Comparison of ENCODE assay signal across 1 cellular context in the genomic region with DNA sequence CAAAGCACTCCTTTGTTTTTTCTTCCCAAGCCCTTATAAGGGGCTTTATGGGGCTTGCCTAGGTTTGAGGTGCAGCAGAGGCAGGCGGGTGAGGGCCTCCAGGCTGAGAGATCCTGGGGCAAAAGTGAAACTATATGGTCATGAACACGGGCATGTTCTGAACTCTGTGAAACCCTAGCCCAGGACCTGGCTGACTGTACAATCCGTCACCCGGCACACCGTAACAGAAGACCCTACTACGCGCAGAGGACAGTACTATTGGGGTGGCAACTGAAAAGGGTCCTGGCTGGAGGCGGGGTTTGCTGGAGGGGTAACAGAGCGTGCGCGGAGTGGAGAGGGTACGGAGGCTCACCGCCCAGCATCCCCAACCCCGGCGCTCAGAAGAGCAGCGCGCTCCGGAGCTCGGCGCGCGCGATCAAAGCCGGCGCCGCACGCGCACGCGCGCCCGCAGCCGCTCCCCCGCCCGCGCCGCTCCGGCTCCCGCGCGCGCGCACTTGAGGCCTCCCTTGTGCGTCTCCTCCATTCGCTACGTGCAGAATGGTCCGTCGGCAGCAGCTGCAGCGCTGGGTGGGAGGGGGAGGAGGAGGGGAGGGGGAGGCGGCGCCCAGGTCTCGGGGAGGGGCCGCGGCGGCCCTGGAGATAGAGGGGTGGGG.
TF ChIP-seq lines count a peak whose summit lies in the region.

No MANE protein-coding gene starts in this region.

TF ChIP-seq in HepG2, 621 proteins besides CTCF, POLR2A, EP300 and RAD21 (continued from another document and continues in another):
- TF ChIP-seq HNF1A (IDR thresholded peaks at IDR 0.05; ENCODE audit: low read depth) (no peak), HNF1A (CRISPR knock-in tag; IDR thresholded peaks at IDR 0.05; ENCODE audit: borderline replicate concordance) (peak; percentile 4; the same call in 1 of the 2 replicates), ZNF766 (CRISPR knock-in tag; IDR thresholded peaks at IDR 0.05; ENCODE audit: borderline replicate concordance) (no peak), FUBP1 (CRISPR knock-in tag; IDR thresholded peaks at IDR 0.05; ENCODE audit: borderline replicate concordance) (no peak), CEBPB (IDR thresholded peaks at IDR 0.05; ENCODE audit: borderline replicate concordance, low read depth, low read length) (no peak), HNRNPUL1 (IDR thresholded peaks at IDR 0.05; ENCODE audit: low read depth, low read length) (no peak), ZNF335 (CRISPR knock-in tag; IDR thresholded peaks at IDR 0.05) (0 out of 2 replicates have a peak, but pooled peaks have one; percentile 10), ZNF790 (CRISPR knock-in tag; IDR thresholded peaks at IDR 0.05; ENCODE audit: borderline replicate concordance) (peak; percentile 75; the same call in 1 of the 2 replicates), ZNF546 (CRISPR knock-in tag; conservative IDR thresholded peaks at IDR 0.05) (no peak; the same call in 1 of the 2 replicates), POGZ (CRISPR knock-in tag; IDR thresholded peaks at IDR 0.05) (no peak), GATAD1 (CRISPR knock-in tag; IDR thresholded peaks at IDR 0.05) (0 out of 2 replicates have a peak, but pooled peaks have one; percentile 18), MATR3 (CRISPR knock-in tag; IDR thresholded peaks at IDR 0.05) (0 out of 2 replicates have a peak, but pooled peaks have one; percentile 51), RBM22 (optimal IDR thresholded peaks at IDR 0.05; ENCODE audit: low read length) (no peak), STAG1 (CRISPR knock-in tag; IDR thresholded peaks at IDR 0.05) (no peak; the same call in 1 of the 2 replicates), SIN3B (IDR thresholded peaks at IDR 0.05; ENCODE audit: low read length) (no peak), ELF1 (CRISPR knock-in tag; IDR thresholded peaks at IDR 0.05) (0 out of 2 replicates have a peak, but pooled peaks have one; percentile 3), ZFY (CRISPR knock-in tag; IDR thresholded peaks at IDR 0.05) (0 out of 2 replicates have a peak, but pooled peaks have one; percentile 8), REST (IDR thresholded peaks at IDR 0.05; ENCODE audit: borderline replicate concordance in 1 of 2, low read depth in 1 of 2, low read length in 2 of 2) (no peak), ZNF724P (CRISPR knock-in tag; IDR thresholded peaks at IDR 0.05; ENCODE audit: borderline replicate concordance) (no peak), ARID2 (CRISPR knock-in tag; IDR thresholded peaks at IDR 0.05; ENCODE audit: borderline replicate concordance) (0 out of 2 replicates have a peak, but pooled peaks have one; percentile 55), HNRNPLL (IDR thresholded peaks at IDR 0.05; ENCODE audit: low read depth, low read length, poor library complexity, severe bottlenecking) (peak; percentile 39), KAT7 (CRISPR knock-in tag; IDR thresholded peaks at IDR 0.05; ENCODE audit: borderline replicate concordance) (no peak), ZNF609 (CRISPR knock-in tag; IDR thresholded peaks at IDR 0.05; ENCODE audit: borderline replicate concordance) (0 out of 2 replicates have a peak, but pooled peaks have one; percentile 19), SMARCE1 (IDR thresholded peaks at IDR 0.05; ENCODE audit: borderline replicate concordance) (no peak)
- TF ChIP-seq, protein P1, sequence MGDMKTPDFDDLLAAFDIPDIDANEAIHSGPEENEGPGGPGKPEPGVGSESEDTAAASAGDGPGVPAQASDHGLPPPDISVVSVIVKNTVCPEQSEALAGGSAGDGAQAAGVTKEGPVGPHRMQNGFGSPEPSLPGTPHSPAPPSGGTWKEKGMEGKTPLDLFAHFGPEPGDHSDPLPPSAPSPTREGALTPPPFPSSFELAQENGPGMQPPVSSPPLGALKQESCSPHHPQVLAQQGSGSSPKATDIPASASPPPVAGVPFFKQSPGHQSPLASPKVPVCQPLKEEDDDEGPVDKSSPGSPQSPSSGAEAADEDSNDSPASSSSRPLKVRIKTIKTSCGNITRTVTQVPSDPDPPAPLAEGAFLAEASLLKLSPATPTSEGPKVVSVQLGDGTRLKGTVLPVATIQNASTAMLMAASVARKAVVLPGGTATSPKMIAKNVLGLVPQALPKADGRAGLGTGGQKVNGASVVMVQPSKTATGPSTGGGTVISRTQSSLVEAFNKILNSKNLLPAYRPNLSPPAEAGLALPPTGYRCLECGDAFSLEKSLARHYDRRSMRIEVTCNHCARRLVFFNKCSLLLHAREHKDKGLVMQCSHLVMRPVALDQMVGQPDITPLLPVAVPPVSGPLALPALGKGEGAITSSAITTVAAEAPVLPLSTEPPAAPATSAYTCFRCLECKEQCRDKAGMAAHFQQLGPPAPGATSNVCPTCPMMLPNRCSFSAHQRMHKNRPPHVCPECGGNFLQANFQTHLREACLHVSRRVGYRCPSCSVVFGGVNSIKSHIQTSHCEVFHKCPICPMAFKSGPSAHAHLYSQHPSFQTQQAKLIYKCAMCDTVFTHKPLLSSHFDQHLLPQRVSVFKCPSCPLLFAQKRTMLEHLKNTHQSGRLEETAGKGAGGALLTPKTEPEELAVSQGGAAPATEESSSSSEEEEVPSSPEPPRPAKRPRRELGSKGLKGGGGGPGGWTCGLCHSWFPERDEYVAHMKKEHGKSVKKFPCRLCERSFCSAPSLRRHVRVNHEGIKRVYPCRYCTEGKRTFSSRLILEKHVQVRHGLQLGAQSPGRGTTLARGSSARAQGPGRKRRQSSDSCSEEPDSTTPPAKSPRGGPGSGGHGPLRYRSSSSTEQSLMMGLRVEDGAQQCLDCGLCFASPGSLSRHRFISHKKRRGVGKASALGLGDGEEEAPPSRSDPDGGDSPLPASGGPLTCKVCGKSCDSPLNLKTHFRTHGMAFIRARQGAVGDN (CRISPR knock-in tag; IDR thresholded peaks at IDR 0.05) = peak; percentile 48
- TF ChIP-seq, protein P2, sequence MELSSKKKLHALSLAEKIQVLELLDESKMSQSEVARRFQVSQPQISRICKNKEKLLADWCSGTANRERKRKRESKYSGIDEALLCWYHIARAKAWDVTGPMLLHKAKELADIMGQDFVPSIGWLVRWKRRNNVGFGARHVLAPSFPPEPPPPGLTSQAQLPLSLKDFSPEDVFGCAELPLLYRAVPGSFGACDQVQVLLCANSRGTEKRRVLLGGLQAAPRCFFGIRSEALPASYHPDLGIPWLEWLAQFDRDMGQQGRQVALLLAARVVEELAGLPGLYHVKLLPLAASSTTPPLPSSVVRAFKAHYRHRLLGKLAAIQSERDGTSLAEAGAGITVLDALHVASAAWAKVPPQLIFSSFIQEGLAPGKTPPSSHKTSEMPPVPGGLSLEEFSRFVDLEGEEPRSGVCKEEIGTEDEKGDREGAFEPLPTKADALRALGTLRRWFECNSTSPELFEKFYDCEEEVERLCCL (CRISPR knock-in tag; IDR thresholded peaks at IDR 0.05; ENCODE audit: borderline replicate concordance) = no peak
- TF ChIP-seq, protein P3, sequence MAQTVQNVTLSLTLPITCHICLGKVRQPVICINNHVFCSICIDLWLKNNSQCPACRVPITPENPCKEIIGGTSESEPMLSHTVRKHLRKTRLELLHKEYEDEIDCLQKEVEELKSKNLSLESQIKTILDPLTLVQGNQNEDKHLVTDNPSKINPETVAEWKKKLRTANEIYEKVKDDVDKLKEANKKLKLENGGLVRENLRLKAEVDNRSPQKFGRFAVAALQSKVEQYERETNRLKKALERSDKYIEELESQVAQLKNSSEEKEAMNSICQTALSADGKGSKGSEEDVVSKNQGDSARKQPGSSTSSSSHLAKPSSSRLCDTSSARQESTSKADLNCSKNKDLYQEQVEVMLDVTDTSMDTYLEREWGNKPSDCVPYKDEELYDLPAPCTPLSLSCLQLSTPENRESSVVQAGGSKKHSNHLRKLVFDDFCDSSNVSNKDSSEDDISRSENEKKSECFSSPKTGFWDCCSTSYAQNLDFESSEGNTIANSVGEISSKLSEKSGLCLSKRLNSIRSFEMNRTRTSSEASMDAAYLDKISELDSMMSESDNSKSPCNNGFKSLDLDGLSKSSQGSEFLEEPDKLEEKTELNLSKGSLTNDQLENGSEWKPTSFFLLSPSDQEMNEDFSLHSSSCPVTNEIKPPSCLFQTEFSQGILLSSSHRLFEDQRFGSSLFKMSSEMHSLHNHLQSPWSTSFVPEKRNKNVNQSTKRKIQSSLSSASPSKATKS (CRISPR knock-in tag; IDR thresholded peaks at IDR 0.05) = no peak
